Comparison of ENCODE assay signal across 8 cellular contexts in the genomic region with DNA sequence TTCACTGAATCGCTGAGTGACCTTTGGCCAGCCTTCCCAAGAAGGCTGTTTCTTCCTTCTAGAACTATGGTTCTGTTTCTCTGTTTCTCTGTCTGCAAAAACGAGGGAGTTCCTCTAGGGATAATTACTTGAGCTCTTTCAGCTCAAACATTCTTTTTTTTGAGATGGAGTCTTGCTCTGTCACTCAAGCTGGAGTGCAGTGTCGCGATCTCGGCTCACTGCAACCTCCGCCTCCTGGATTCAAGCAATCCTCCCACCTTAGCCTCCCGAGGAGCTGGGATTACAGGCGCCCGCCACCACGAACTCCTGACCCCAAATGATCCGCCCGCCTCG. TPM values are rescaled to one million over a fixed set of nuclear protein-coding genes. Genes with fewer than 3 reads are reported as not detected.
DNase-seq lines count a peak whose midpoint lies in the region; ATAC-seq, FAIRE-seq and TF ChIP-seq lines count a peak whose summit lies in the region.

No MANE protein-coding gene starts in this region.

- H2AFZ ChIP-seq in keratinocyte (ENCODE audit: control insufficient read depth, low read length) = peak overlapping the region; percentile 96

- H3K9me3 Mint-ChIP-seq in activated CD4-positive, alpha-beta T cell treated with anti-CD3 and anti-CD28 coated beads for 36 hours (ENCODE audit: low read depth) = no peaks in the 10 kb centered on the region
- no peaks in the 10 kb centered on the region for H3K9me3 Mint-ChIP-seq in activated CD8-positive, alpha-beta T cell treated with anti-CD3 and anti-CD28 coated beads for 36 hours

- peak; percentile 11 for ATAC-seq in activated CD4-positive, alpha-beta T cell treated with anti-CD3 and anti-CD28 coated beads for 36 hours
- ATAC-seq in activated CD8-positive, alpha-beta T cell treated with anti-CD3 and anti-CD28 coated beads for 36 hours = no peak
- no peak for ATAC-seq in thoracic aorta (ENCODE audit: insufficient number of reproducible peaks, low FRiP score, low read depth)
- no peak for ATAC-seq in GM18861 (IDR thresholded peaks at IDR 0.05; ENCODE audit: unreplicated experiment)

- H3K36me3 Mint-ChIP-seq in activated CD4-positive, alpha-beta T cell treated with anti-CD3 and anti-CD28 coated beads for 36 hours (ENCODE audit: low read depth) = peaks cover 29% of the 10 kb centered on the region
- peaks cover 31% of the 10 kb centered on the region for H3K36me3 Mint-ChIP-seq in activated CD8-positive, alpha-beta T cell treated with anti-CD3 and anti-CD28 coated beads for 36 hours (ENCODE audit: low read depth)

- peaks cover 32% of the 10 kb centered on the region for H3K4me1 Mint-ChIP-seq in activated CD4-positive, alpha-beta T cell treated with anti-CD3 and anti-CD28 coated beads for 36 hours
- peaks cover 35% of the 10 kb centered on the region for H3K4me1 Mint-ChIP-seq in activated CD8-positive, alpha-beta T cell treated with anti-CD3 and anti-CD28 coated beads for 36 hours (ENCODE audit: low read depth)

- peak overlapping the region; percentile 93 to 99 (median 94) for H3K4me3 ChIP-seq in keratinocyte (ENCODE audit: control insufficient read depth in 2 of 3, extremely low read depth in 1 of 3, insufficient read depth in 2 of 3, low read depth in 1 of 3, low read length in 3 of 3)
- H3K4me3 ChIP-seq in thoracic aorta = peak overlapping the region; percentile 89

- H3K27me3 Mint-ChIP-seq in activated CD4-positive, alpha-beta T cell treated with anti-CD3 and anti-CD28 coated beads for 36 hours = peaks cover 5% of the 10 kb centered on the region
- H3K27me3 Mint-ChIP-seq in activated CD8-positive, alpha-beta T cell treated with anti-CD3 and anti-CD28 coated beads for 36 hours = peaks cover 6% of the 10 kb centered on the region

- H4K20me1 ChIP-seq in keratinocyte (ENCODE audit: control insufficient read depth, extremely low read depth, insufficient read depth, low read length) = peaks cover 11% of the 10 kb centered on the region

- no peaks in the 10 kb centered on the region for H3K9me3 ChIP-seq in keratinocyte (ENCODE audit: control insufficient read depth, low read depth, low read length)
- no peaks in the 10 kb centered on the region for H3K9me3 ChIP-seq in thoracic aorta

- peak overlapping the region; percentile 100 for H3K4me3 Mint-ChIP-seq in activated CD4-positive, alpha-beta T cell treated with anti-CD3 and anti-CD28 coated beads for 36 hours
- H3K4me3 Mint-ChIP-seq in activated CD8-positive, alpha-beta T cell treated with anti-CD3 and anti-CD28 coated beads for 36 hours = peak overlapping the region; percentile 100

- H3K27me3 ChIP-seq in keratinocyte (ENCODE audit: control insufficient read depth, extremely low read depth, insufficient read depth, low read length) (no peaks in the 10 kb centered on the region), thoracic aorta (replicated peaks; ENCODE audit: insufficient read depth) (no peaks in the 10 kb centered on the region)

- intact Hi-C loops in activated CD4-positive, alpha-beta T cell treated with anti-CD3 and anti-CD28 coated beads for 36 hours (cut with DNase I, micrococcal nuclease) = loop anchor here (1.0 to 10.0 kb wide), 20 partner anchors 59 to 1191 kb away; a partner anchor contains a TSS
- intact Hi-C loops in activated CD8-positive, alpha-beta T cell treated with anti-CD3 and anti-CD28 coated beads for 36 hours (cut with micrococcal nuclease) = no loop called here

- H3K36me3 ChIP-seq in keratinocyte (ENCODE audit: control insufficient read depth in 2 of 2, extremely low read depth in 1 of 2, insufficient read depth in 2 of 2, low read length in 2 of 2) = peaks cover 4 to 23% of the 10 kb centered on the region in 2 experiments
- peaks cover 9% of the 10 kb centered on the region for H3K36me3 ChIP-seq in thoracic aorta

- peaks cover 53% of the 10 kb centered on the region for H3K79me2 ChIP-seq in keratinocyte (ENCODE audit: control insufficient read depth, insufficient read depth, low read length)

- peak overlapping the region; percentile 98 for H3K27ac Mint-ChIP-seq in activated CD4-positive, alpha-beta T cell treated with anti-CD3 and anti-CD28 coated beads for 36 hours
- peak overlapping the region; percentile 99 for H3K27ac Mint-ChIP-seq in activated CD8-positive, alpha-beta T cell treated with anti-CD3 and anti-CD28 coated beads for 36 hours

- no peak for FAIRE-seq in keratinocyte (lab: Jason Lieb, UNC)

- CTCF ChIA-PET in activated CD4-positive, alpha-beta T cell treated with anti-CD3 and anti-CD28 coated beads for 36 hours (lab: Charles Lee) = interaction anchor here (0.6 to 5.1 kb wide), 6 partner anchors 8 to 471 kb away, joined by 3 to 26 read pairs (median 4); a partner anchor contains a TSS
- CTCF ChIA-PET in activated CD8-positive, alpha-beta T cell treated with anti-CD3 and anti-CD28 coated beads for 36 hours (lab: Charles Lee) = interaction anchor here (0.6 to 1.7 kb wide), 6 partner anchors 9 to 226 kb away, joined by 3 to 13 read pairs (median 3); a partner anchor contains a TSS

- H3K9me1 ChIP-seq in keratinocyte (ENCODE audit: control insufficient read depth, extremely low read depth, insufficient read depth, low read length) = no peaks in the 10 kb centered on the region

- dilution Hi-C loops in keratinocyte (cut with MboI; ENCODE audit: extremely low pct_ligation_motif_present, low sequenced_read_pairs) = loop anchor here (25.0 kb wide), 1 partner anchor 104 kb away; a partner anchor contains a TSS

- no peak for TF ChIP-seq CTCF in activated CD8-positive, alpha-beta T cell treated with anti-CD3 and anti-CD28 coated beads for 36 hours (IDR thresholded peaks at IDR 0.05)
- no peak for TF ChIP-seq CTCF in keratinocyte (optimal IDR thresholded peaks at IDR 0.05 in 1 of 3, IDR thresholded peaks at IDR 0.05 in 1 of 3, conservative IDR thresholded peaks at IDR 0.05 in 1 of 3; ENCODE audit: extremely low read depth in 1 of 3, insufficient read depth in 2 of 3, low read length in 3 of 3)
- no peak for TF ChIP-seq CTCF in thoracic aorta (IDR thresholded peaks at IDR 0.05)

- POLR2A ChIA-PET in activated CD4-positive, alpha-beta T cell treated with anti-CD3 and anti-CD28 coated beads for 36 hours (lab: Charles Lee) = interaction anchor here (0.8 to 1.6 kb wide), 6 partner anchors 8 to 193 kb away, joined by 3 to 7 read pairs (median 4); a partner anchor contains a TSS
- POLR2A ChIA-PET in activated CD8-positive, alpha-beta T cell treated with anti-CD3 and anti-CD28 coated beads for 36 hours (lab: Charles Lee) = interaction anchor here (0.6 to 5.5 kb wide), 24 partner anchors 8 to 713 kb away, joined by 3 to 79 read pairs (median 3); a partner anchor contains a TSS

- peak overlapping the region; percentile 99 for H3K9ac ChIP-seq in keratinocyte (ENCODE audit: control insufficient read depth, extremely low read depth, insufficient read depth, low read length)

- peak overlapping the region; percentile 93 for H3K27ac ChIP-seq in keratinocyte (ENCODE audit: control insufficient read depth, insufficient read depth, low read length)
- peak overlapping the region; percentile 70 to 79 for H3K27ac ChIP-seq in thoracic aorta

- peaks cover 13% of the 10 kb centered on the region for H3K4me1 ChIP-seq in keratinocyte (ENCODE audit: control insufficient read depth, extremely low read depth, insufficient read depth, low read length)
- peaks cover 18 to 29% of the 10 kb centered on the region in 2 donors for H3K4me1 ChIP-seq in thoracic aorta (ENCODE audit: control insufficient read depth in 1 of 2, low read depth in 2 of 2)

- DNase-seq in activated CD4-positive, alpha-beta T cell treated with anti-CD3 and anti-CD28 coated beads for 36 hours = no peak
- DNase-seq in activated CD4-positive, alpha-beta T cell treated with anti-CD3 and anti-CD28 coated beads, Interleukin-2, amount 50 U/mL, for 1 hour = no peak
- no peak for DNase-seq in activated CD8-positive, alpha-beta T cell treated with anti-CD3 and anti-CD28 coated beads for 36 hours
- DNase-seq in keratinocyte (ENCODE audit: low read depth, low spot score) = no peak
- DNase-seq in thoracic aorta (ENCODE audit: low spot score) = no peak
- DNase-seq in SKM-1 treated with dmso at 0.1 percent for 144 hours (lab: John Stamatoyannopoulos, UW; ENCODE audit: unreplicated experiment) = no peak
- no peak for DNase-seq in NCI-H446 (lab: John Stamatoyannopoulos, UW)

- H3K4me2 ChIP-seq in keratinocyte (ENCODE audit: control insufficient read depth, extremely low read depth, insufficient read depth, low read depth, low read length) = peak overlapping the region; percentile 76

RNA-seq across cellular contexts. Expression of a gene that starts 0.7 kb away (rescaled TPM):
- 100 to 1,000 TPM; 118 to 153 TPM for total RNA-seq in activated CD4-positive, alpha-beta T cell treated with anti-CD3 and anti-CD28 coated beads for 36 hours
- total RNA-seq in activated CD8-positive, alpha-beta T cell treated with anti-CD3 and anti-CD28 coated beads for 36 hours = 100 to 1,000 TPM; 156 to 168 TPM
- 175 to 232 TPM (median 193 TPM) in 3 replicates for polyA plus RNA-seq in keratinocyte
- 78.2 TPM for polyA plus RNA-seq in keratinocyte (2011; ENCODE audit: low read depth)
- polyA plus RNA-seq in keratinocyte (2011; cell fraction: cytosol; rRNA removed) = 204 and 272 TPM in 2 replicates
- 45.2 and 62.2 TPM in 2 replicates for polyA plus RNA-seq in keratinocyte (2011; cell fraction: nucleus; rRNA removed)
- polyA plus RNA-seq in keratinocyte (2012; ENCODE audit: low replicate concordance) = 195 and 197 TPM in 2 replicates
- polyA minus RNA-seq in keratinocyte = 34.8 to 89.5 TPM (median 69.6 TPM) in 3 replicates
- 92.1 TPM for polyA minus RNA-seq in keratinocyte (2011; cell fraction: cytosol; rRNA and poly(A)+ RNA removed)
- 15.9 and 20.6 TPM in 2 replicates for polyA minus RNA-seq in keratinocyte (2011; cell fraction: nucleus; rRNA and poly(A)+ RNA removed)
- total RNA-seq in thoracic aorta = 10 to 100 TPM; 48.3 to 78.7 TPM

RNA-seq across cellular contexts. Expression of a gene that starts 15.6 kb away (rescaled TPM):
- total RNA-seq in activated CD4-positive, alpha-beta T cell treated with anti-CD3 and anti-CD28 coated beads for 36 hours = 1 to 10 TPM; 2.6 TPM
- total RNA-seq in activated CD8-positive, alpha-beta T cell treated with anti-CD3 and anti-CD28 coated beads for 36 hours = 1 to 10 TPM; 2.5 to 3.6 TPM
- 4.1 to 6.6 TPM (median 5.1 TPM) in 3 replicates for polyA plus RNA-seq in keratinocyte
- polyA plus RNA-seq in keratinocyte (2011; ENCODE audit: low read depth) = 1.6 TPM
- 2.8 and 3.8 TPM in 2 replicates for polyA plus RNA-seq in keratinocyte (2011; cell fraction: cytosol; rRNA removed)
- polyA plus RNA-seq in keratinocyte (2011; cell fraction: nucleus; rRNA removed) = 12.4 and 14.9 TPM in 2 replicates
- 4.2 and 7.0 TPM in 2 replicates for polyA plus RNA-seq in keratinocyte (2012; ENCODE audit: low replicate concordance)
- polyA minus RNA-seq in keratinocyte = 9.2 to 15.1 TPM (median 11.7 TPM) in 3 replicates
- 5.8 TPM for polyA minus RNA-seq in keratinocyte (2011; cell fraction: cytosol; rRNA and poly(A)+ RNA removed)
- polyA minus RNA-seq in keratinocyte (2011; cell fraction: nucleus; rRNA and poly(A)+ RNA removed) = 13.2 and 15.0 TPM in 2 replicates
- total RNA-seq in thoracic aorta = 10 to 100 TPM in 1 of 2 donors, 1 to 10 TPM in 1; 6.9 to 20.7 TPM

RNA-seq across cellular contexts. Expression of a gene that starts 59.0 kb away (rescaled TPM):
- not detected for total RNA-seq in activated CD4-positive, alpha-beta T cell treated with anti-CD3 and anti-CD28 coated beads for 36 hours
- total RNA-seq in activated CD8-positive, alpha-beta T cell treated with anti-CD3 and anti-CD28 coated beads for 36 hours = not detected
- polyA plus RNA-seq in keratinocyte = 0.01 to 0.06 TPM (median 0.01 TPM) in 3 replicates
- polyA plus RNA-seq in keratinocyte (2011; ENCODE audit: low read depth) = 1.9 TPM
- polyA plus RNA-seq in keratinocyte (2011; cell fraction: cytosol; rRNA removed) = 0.01 TPM in 1 of 2 replicates, not detected in the other
- 0.03 and 0.08 TPM in 2 replicates for polyA plus RNA-seq in keratinocyte (2011; cell fraction: nucleus; rRNA removed)
- 0.17 and 2.1 TPM in 2 replicates for polyA plus RNA-seq in keratinocyte (2012; ENCODE audit: low replicate concordance)
- polyA minus RNA-seq in keratinocyte = 0.03 TPM in 1 of 3 replicates, not detected in the others
- not detected for polyA minus RNA-seq in keratinocyte (2011; cell fraction: cytosol; rRNA and poly(A)+ RNA removed)
- 0.11 and 0.23 TPM in 2 replicates for polyA minus RNA-seq in keratinocyte (2011; cell fraction: nucleus; rRNA and poly(A)+ RNA removed)
- under 1 TPM in 1 of 2 donors, not detected in 1; 0.27 TPM for total RNA-seq in thoracic aorta
